ENCODE assay signal across 1 cellular context in genomic region chr3:34107669-34108068, GRCh38.
TF ChIP-seq lines count a peak whose summit lies in the region.

No MANE protein-coding gene starts in this region.

TF ChIP-seq in SK-N-SH treated with all-trans-retinoic acid at 6 μM for 48 hours, 23 proteins besides CTCF, POLR2A, EP300 and RAD21 (continued from another document):
- TF ChIP-seq CSDC2 (CRISPR knock-in tag; IDR thresholded peaks at IDR 0.05) (no peak), CREB5 (CRISPR knock-in tag; IDR thresholded peaks at IDR 0.05; ENCODE audit: low read depth) (no peak), ZNF565 (CRISPR knock-in tag; conservative IDR thresholded peaks at IDR 0.05; ENCODE audit: low read depth) (no peak), OSR1 (CRISPR knock-in tag; IDR thresholded peaks at IDR 0.05) (no peak)
